In the genomic region with DNA sequence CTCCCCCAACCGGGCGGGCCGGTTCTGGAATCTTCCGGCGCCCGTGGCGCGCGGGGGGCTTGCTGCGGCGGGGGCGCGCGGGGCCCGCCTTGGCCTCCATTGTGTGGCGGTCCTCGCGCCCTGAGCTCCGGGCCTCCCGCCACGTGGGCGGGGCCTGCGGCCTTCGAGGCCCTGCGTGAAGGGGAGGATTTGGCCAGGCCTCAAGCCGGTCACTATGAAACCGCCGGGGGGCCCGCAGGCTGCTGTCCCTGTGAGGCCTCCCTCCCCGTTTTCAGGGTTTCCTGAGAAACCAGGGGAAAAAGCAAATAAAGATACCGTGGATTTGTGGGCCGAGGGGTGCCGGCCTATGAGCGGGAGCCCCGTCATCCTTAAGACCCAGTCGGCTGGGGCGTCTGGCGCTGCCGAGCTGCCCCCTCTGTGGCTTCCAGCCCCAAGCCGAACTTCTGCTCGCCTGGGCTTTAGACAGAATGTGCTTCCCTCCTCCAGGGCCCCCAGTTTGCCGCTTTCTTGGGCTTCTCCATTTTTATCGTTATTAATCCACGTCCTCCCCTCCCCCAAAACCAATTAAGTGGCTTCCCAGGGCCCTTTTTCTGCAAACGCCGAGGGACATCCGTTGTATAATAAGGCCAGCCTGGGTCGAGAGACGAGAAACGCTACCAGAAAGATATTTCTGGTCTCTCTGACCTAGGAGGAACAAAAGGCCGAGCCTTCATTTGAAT, we compare ENCODE assay signal across 7 cellular contexts. TPM values are rescaled to one million over a fixed set of nuclear protein-coding genes. Genes with fewer than 3 reads are reported as not detected.
A peak's percentile ranks its signal among the peaks of the same experiment; 100 is the strongest.
DNase-seq lines count a peak whose midpoint lies in the region; ATAC-seq and TF ChIP-seq lines count a peak whose summit lies in the region.

No MANE protein-coding gene starts in this region.

- no peak for TF ChIP-seq POLR2A in tibial nerve (IDR thresholded peaks at IDR 0.05)

- no peaks in the 10 kb centered on the region for H3K27me3 Mint-ChIP-seq in activated T-helper 2 cell treated with anti-CD3 and anti-CD28 coated beads, Interferon-gamma antibody, Interleukin-2, Interleukin-4, amounts not matched to agents 10 μg/mL and 5 μg/mL and 100 μg/mL, durations not matched to agents 14 hours and 24 hours and 36 hours (ENCODE audit: low read depth)
- no peaks in the 10 kb centered on the region for H3K27me3 Mint-ChIP-seq in nephron (ENCODE audit: low read depth)

- ATAC-seq in GM18517 (IDR thresholded peaks at IDR 0.05; ENCODE audit: unreplicated experiment) = peak; percentile 20
- peak; percentile 38 for ATAC-seq in HG02759 (IDR thresholded peaks at IDR 0.05; ENCODE audit: unreplicated experiment)

- peaks cover 41% of the 10 kb centered on the region for H3K4me1 Mint-ChIP-seq in activated T-helper 2 cell treated with anti-CD3 and anti-CD28 coated beads, Interferon-gamma antibody, Interleukin-2, Interleukin-4, amounts not matched to agents 10 μg/mL and 5 μg/mL and 100 μg/mL, durations not matched to agents 14 hours and 24 hours and 36 hours (ENCODE audit: low read depth)
- peaks cover 61% of the 10 kb centered on the region for H3K4me1 Mint-ChIP-seq in nephron

- TF ChIP-seq EP300 in tibial nerve (IDR thresholded peaks at IDR 0.05) = no peak

- 0 to 1% methylated on average over 27 to 31 of the region's 51 CpGs for WGBS in tibial nerve, 2 donors

- H3K9me3 ChIP-seq in tibial nerve = no peaks in the 10 kb centered on the region

- DNase-seq in NCI-H226 (peak; percentile 59), fibroblast of the conjunctiva (ENCODE audit: low read depth) (peak; percentile 49), tibial nerve (ENCODE audit: low spot score in 2 of 2) (peak in 1 of 2 donors; percentile 44)
- DNase-seq in activated T-helper 2 cell treated with anti-CD3 and anti-CD28 coated beads, Interferon-gamma antibody, Interleukin-2, Interleukin-4, amounts not matched to agents 10 μg/mL and 5 μg/mL and 100 μg/mL, durations not matched to agents 14 hours and 24 hours and 36 hours (ENCODE audit: low spot score) = peak; percentile 44

- H3K27me3 ChIP-seq in tibial nerve = no peaks in the 10 kb centered on the region

- H3K4me1 ChIP-seq in tibial nerve = peaks cover 0 to 64% (median 48%) of the 10 kb centered on the region in 4 donors

- H3K36me3 Mint-ChIP-seq in activated T-helper 2 cell treated with anti-CD3 and anti-CD28 coated beads, Interferon-gamma antibody, Interleukin-2, Interleukin-4, amounts not matched to agents 10 μg/mL and 5 μg/mL and 100 μg/mL, durations not matched to agents 14 hours and 24 hours and 36 hours (ENCODE audit: low read depth) = peaks cover 77% of the 10 kb centered on the region
- peaks cover 52% of the 10 kb centered on the region for H3K36me3 Mint-ChIP-seq in nephron (ENCODE audit: low read depth)

- intact Hi-C loops in activated T-helper 2 cell treated with anti-CD3 and anti-CD28 coated beads, Interferon-gamma antibody, Interleukin-2, Interleukin-4, amounts not matched to agents 10 μg/mL and 5 μg/mL and 100 μg/mL, durations not matched to agents 14 hours and 24 hours and 36 hours (cut with micrococcal nuclease) = loop anchor here (1.0 to 10.0 kb wide), 3 partner anchors 120 to 874 kb away; a partner anchor contains a TSS

- TF ChIP-seq CTCF in nephron (IDR thresholded peaks at IDR 0.05; ENCODE audit: unreplicated experiment in 3 of 3) (no peak), tibial nerve (IDR thresholded peaks at IDR 0.05) (no peak)

- H3K36me3 ChIP-seq in tibial nerve = peaks cover 0 to 42% (median 0%) of the 10 kb centered on the region in 3 donors

- no peaks in the 10 kb centered on the region for H3K9me3 Mint-ChIP-seq in activated T-helper 2 cell treated with anti-CD3 and anti-CD28 coated beads, Interferon-gamma antibody, Interleukin-2, Interleukin-4, amounts not matched to agents 10 μg/mL and 5 μg/mL and 100 μg/mL, durations not matched to agents 14 hours and 24 hours and 36 hours
- H3K9me3 Mint-ChIP-seq in nephron = no peaks in the 10 kb centered on the region

- H3K4me3 ChIP-seq in tibial nerve = peak overlapping the region; percentile 86 to 100 (median 92)

- peak overlapping the region; percentile 96 to 99 (median 99) for H3K27ac ChIP-seq in tibial nerve

- H3K4me3 Mint-ChIP-seq in activated T-helper 2 cell treated with anti-CD3 and anti-CD28 coated beads, Interferon-gamma antibody, Interleukin-2, Interleukin-4, amounts not matched to agents 10 μg/mL and 5 μg/mL and 100 μg/mL, durations not matched to agents 14 hours and 24 hours and 36 hours (ENCODE audit: low read depth) = peak overlapping the region; percentile 86
- peak overlapping the region; percentile 93 to 97 (median 94) for H3K4me3 Mint-ChIP-seq in nephron

- peak overlapping the region; percentile 94 for H3K27ac Mint-ChIP-seq in activated T-helper 2 cell treated with anti-CD3 and anti-CD28 coated beads, Interferon-gamma antibody, Interleukin-2, Interleukin-4, amounts not matched to agents 10 μg/mL and 5 μg/mL and 100 μg/mL, durations not matched to agents 14 hours and 24 hours and 36 hours
- peak overlapping the region; percentile 99 to 100 (median 100) for H3K27ac Mint-ChIP-seq in nephron

RNA-seq across cellular contexts. Expression of a gene that starts 0.6 kb away (rescaled TPM):
- total RNA-seq in activated T-helper 2 cell treated with anti-CD3 and anti-CD28 coated beads, Interferon-gamma antibody, Interleukin-2, Interleukin-4, amounts not matched to agents 10 μg/mL and 5 μg/mL and 100 μg/mL, durations not matched to agents 14 hours and 24 hours and 36 hours = 425 and 436 TPM in 2 replicates
- total RNA-seq in tibial nerve = 100 to 1,000 TPM; 174 to 211 (median 188) TPM

RNA-seq across cellular contexts. Expression of a gene that starts 0.9 kb away (rescaled TPM):
- total RNA-seq in activated T-helper 2 cell treated with anti-CD3 and anti-CD28 coated beads, Interferon-gamma antibody, Interleukin-2, Interleukin-4, amounts not matched to agents 10 μg/mL and 5 μg/mL and 100 μg/mL, durations not matched to agents 14 hours and 24 hours and 36 hours = 46.0 and 48.0 TPM in 2 replicates
- 10 to 100 TPM; 14.4 to 43.5 (median 32.6) TPM for total RNA-seq in tibial nerve

RNA-seq across cellular contexts. Expression of a gene that starts 37.8 kb away (rescaled TPM):
- 3.0 and 3.4 TPM in 2 replicates for total RNA-seq in activated T-helper 2 cell treated with anti-CD3 and anti-CD28 coated beads, Interferon-gamma antibody, Interleukin-2, Interleukin-4, amounts not matched to agents 10 μg/mL and 5 μg/mL and 100 μg/mL, durations not matched to agents 14 hours and 24 hours and 36 hours
- total RNA-seq in tibial nerve = 10 to 100 TPM; 30.3 to 43.5 (median 35.1) TPM

RNA-seq across cellular contexts. Expression of a gene that starts 46.8 kb away (rescaled TPM):
- 0.46 and 0.52 TPM in 2 replicates for total RNA-seq in activated T-helper 2 cell treated with anti-CD3 and anti-CD28 coated beads, Interferon-gamma antibody, Interleukin-2, Interleukin-4, amounts not matched to agents 10 μg/mL and 5 μg/mL and 100 μg/mL, durations not matched to agents 14 hours and 24 hours and 36 hours
- 1 to 10 TPM in 3 of 4 donors, not detected in 1; 2.2 to 6.6 (median 3.3) TPM for total RNA-seq in tibial nerve
